ENCODE assay signal across 20 cellular contexts in the genomic region with DNA sequence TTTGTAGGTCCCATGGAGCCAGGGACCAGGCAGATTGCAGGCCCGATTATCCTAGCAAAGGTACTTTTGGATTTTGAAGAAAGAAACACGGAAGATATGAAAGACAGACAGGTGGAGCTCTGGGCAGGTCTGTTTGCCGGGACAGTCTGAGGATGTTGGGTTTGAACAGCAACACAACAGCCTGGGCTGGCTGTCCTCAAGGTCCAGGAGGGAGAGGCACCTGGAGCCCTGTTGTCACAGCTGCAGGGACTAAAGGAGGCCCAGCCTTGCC. TPM values are rescaled to one million over a fixed set of nuclear protein-coding genes. Genes with fewer than 3 reads are reported as not detected.
DNase-seq lines count a peak whose midpoint lies in the region; ATAC-seq and TF ChIP-seq lines count a peak whose summit lies in the region.
"Had no signal": no experiment of that assay in that cellular context is flagged by ENCODE, and none has a peak within 500 bp of the region (broad histone marks: within the 10 kb centered on the region; RNA-seq: fewer than 3 reads in every experiment).

No MANE protein-coding gene starts in this region.

- no peak overlapping the region for H3K4me3 ChIP-seq in endodermal cell (ENCODE audit: low read length)
- no peak overlapping the region for H3K4me3 ChIP-seq in thoracic aorta
- H3K4me3 ChIP-seq: smooth muscle cell had no signal

- no peak overlapping the region for H3K9ac ChIP-seq in endodermal cell (ENCODE audit: extremely low read depth, low read length, poor library complexity, severe bottlenecking)

- 90 to 100% methylated on average over 3 of the region's 3 CpGs for whole genome bisulfite sequencing in endodermal cell (ENCODE audit: insufficient coverage in 1 of 2, insufficient read length in 1 of 2), 2 experiments

- TF ChIP-seq CTCF in endodermal cell (conservative IDR thresholded peaks at IDR 0.05) (no peak), nephron (IDR thresholded peaks at IDR 0.05; ENCODE audit: unreplicated experiment in 3 of 3) (no peak), thoracic aorta (IDR thresholded peaks at IDR 0.05) (no peak)

- H3K36me3 ChIP-seq in endodermal cell (ENCODE audit: control insufficient read depth, insufficient read depth, low read length): no peaks in the 10 kb centered on the region
- H3K36me3 ChIP-seq in thoracic aorta: peaks cover 19% of the 10 kb centered on the region

- peaks cover 16% of the 10 kb centered on the region for H3K4me1 ChIP-seq in endodermal cell (ENCODE audit: control insufficient read depth, insufficient read depth, low read length)
- peaks cover 33 to 57% of the 10 kb centered on the region in 2 donors for H3K4me1 ChIP-seq in thoracic aorta (ENCODE audit: control insufficient read depth in 1 of 2, low read depth in 2 of 2)

- no peak overlapping the region for H3K4me3 Mint-ChIP-seq in endodermal cell
- H3K4me3 Mint-ChIP-seq in nephron: no peak overlapping the region
- H3K4me3 Mint-ChIP-seq: activated naive CD4-positive, alpha-beta T cell treated with anti-CD3 and anti-CD28 coated beads, Interleukin-2, amount 10 ng/mL, durations not matched to agents 7 days and 5 days; CD14-positive monocyte; naive thymus-derived CD8-positive, alpha-beta T cell; stimulated activated naive CD8-positive, alpha-beta T cell treated with anti-CD3 and anti-CD28 coated beads, Interleukin-15, Interleukin-2, amounts not matched to agents 100 ng/mL and 50 ng/mL, for 24 hours; T-helper 17 cell had no signal

- H3K27ac Mint-ChIP-seq in endodermal cell (peak overlapping the region; percentile 10), nephron (peak overlapping the region; percentile 26 to 79 (median 73))
- H3K27ac Mint-ChIP-seq: activated naive CD4-positive, alpha-beta T cell treated with anti-CD3 and anti-CD28 coated beads, Interleukin-2, amount 10 ng/mL, durations not matched to agents 7 days and 5 days; CD14-positive monocyte; stimulated activated naive CD8-positive, alpha-beta T cell treated with anti-CD3 and anti-CD28 coated beads, Interleukin-15, Interleukin-2, amounts not matched to agents 100 ng/mL and 50 ng/mL, for 24 hours; T-helper 17 cell had no signal

- peak; percentile 30 for DNase-seq in DMS53 (lab: John Stamatoyannopoulos, UW)
- no peak for DNase-seq in DMS53 treated with DMSO at 0.1 percent for 48 hours (lab: John Stamatoyannopoulos, UW; ENCODE audit: unreplicated experiment)
- no peak for DNase-seq in endodermal cell
- no peak for DNase-seq in thoracic aorta (ENCODE audit: low spot score)
- no peak for DNase-seq in NCI-H2196 (lab: John Stamatoyannopoulos, UW; ENCODE audit: unreplicated experiment)
- DNase-seq in DMS114 treated with DMSO at 0.1 percent for 48 hours (lab: John Stamatoyannopoulos, UW; ENCODE audit: unreplicated experiment): no peak
- DNase-seq: activated CD4-positive, CD25-positive, alpha-beta regulatory T cell treated with anti-CD3 and anti-CD28 coated beads, Interleukin-2, amount 50 U/mL, for 72 hours; activated CD8-positive, alpha-beta memory T cell treated with anti-CD3 and anti-CD28 coated beads, Interleukin-2, amount 50 U/mL, for 4 hours; activated naive CD4-positive, alpha-beta T cell treated with anti-CD3 and anti-CD28 coated beads, Interleukin-2, amount 10 ng/mL, durations not matched to agents 7 days and 5 days; EL; NCI-H1092 treated with DMSO at 0.1 percent for 48 hours; NCI-H2171; T-helper 17 cell had no signal

- H3K9me3 Mint-ChIP-seq in endodermal cell (no peaks in the 10 kb centered on the region), nephron (no peaks in the 10 kb centered on the region)
- H3K9me3 Mint-ChIP-seq: activated naive CD4-positive, alpha-beta T cell treated with anti-CD3 and anti-CD28 coated beads, Interleukin-2, amount 10 ng/mL, durations not matched to agents 7 days and 5 days; naive thymus-derived CD8-positive, alpha-beta T cell; stimulated activated naive CD8-positive, alpha-beta T cell treated with anti-CD3 and anti-CD28 coated beads, Interleukin-15, Interleukin-2, amounts not matched to agents 100 ng/mL and 50 ng/mL, for 24 hours had no signal

- H3K27me3 Mint-ChIP-seq in endodermal cell (ENCODE audit: insufficient read depth) (peaks cover 11% of the 10 kb centered on the region), nephron (ENCODE audit: low read depth) (no peaks in the 10 kb centered on the region)
- H3K27me3 Mint-ChIP-seq: activated naive CD4-positive, alpha-beta T cell treated with anti-CD3 and anti-CD28 coated beads, Interleukin-2, amount 10 ng/mL, durations not matched to agents 7 days and 5 days; naive thymus-derived CD8-positive, alpha-beta T cell; stimulated activated naive CD8-positive, alpha-beta T cell treated with anti-CD3 and anti-CD28 coated beads, Interleukin-15, Interleukin-2, amounts not matched to agents 100 ng/mL and 50 ng/mL, for 24 hours; T-helper 17 cell had no signal

- H3K27me3 ChIP-seq in endodermal cell (ENCODE audit: control insufficient read depth, insufficient read depth, low read length, poor library complexity, severe bottlenecking) (no peaks in the 10 kb centered on the region), thoracic aorta (replicated peaks; ENCODE audit: insufficient read depth) (no peaks in the 10 kb centered on the region)

- peaks cover 8% of the 10 kb centered on the region for H3K36me3 Mint-ChIP-seq in endodermal cell (ENCODE audit: low read depth)
- H3K36me3 Mint-ChIP-seq in nephron (ENCODE audit: low read depth): peaks cover 23% of the 10 kb centered on the region

- peaks cover 32% of the 10 kb centered on the region for H3K4me1 Mint-ChIP-seq in endodermal cell
- H3K4me1 Mint-ChIP-seq in nephron: peaks cover 40% of the 10 kb centered on the region

- ATAC-seq in thoracic aorta (ENCODE audit: insufficient number of reproducible peaks, low FRiP score, low read depth) (no peak), GM19455 (IDR thresholded peaks at IDR 0.05; ENCODE audit: unreplicated experiment) (no peak)
- ATAC-seq: naive thymus-derived CD8-positive, alpha-beta T cell had no signal

- H3K27ac ChIP-seq in endodermal cell (ENCODE audit: low read depth, low read length) (peak overlapping the region; percentile 11), thoracic aorta (peak overlapping the region; percentile 27 to 71)
- H3K27ac ChIP-seq: 22Rv1 had no signal

- H3K9me3 ChIP-seq in endodermal cell (ENCODE audit: control insufficient read depth, low read length) (no peaks in the 10 kb centered on the region), thoracic aorta (no peaks in the 10 kb centered on the region)

RNA-seq across cellular contexts. Expression of a gene that starts 14.6 kb away (rescaled TPM):
- total RNA-seq in endodermal cell (10 to 100 TPM; 21.5 to 34.4 TPM), thoracic aorta (10 to 100 TPM; 57.8 to 80.6 TPM)
- 14.8 TPM for polyA plus RNA-seq in endodermal cell (2013, experiment 1 of 2)
- polyA plus RNA-seq in endodermal cell (2013, experiment 2 of 2): 14.2 TPM

RNA-seq across cellular contexts. Expression of a gene that starts 43.5 kb away (rescaled TPM):
- total RNA-seq in endodermal cell: 10 to 100 TPM; 20.4 to 26.9 TPM
- 10.5 TPM for polyA plus RNA-seq in endodermal cell (2013, experiment 1 of 2)
- 10.7 TPM for polyA plus RNA-seq in endodermal cell (2013, experiment 2 of 2)
- total RNA-seq in thoracic aorta: 100 to 1,000 TPM; 107 to 171 TPM
